16 cellular contexts compared by ENCODE assay signal in the genomic region with DNA sequence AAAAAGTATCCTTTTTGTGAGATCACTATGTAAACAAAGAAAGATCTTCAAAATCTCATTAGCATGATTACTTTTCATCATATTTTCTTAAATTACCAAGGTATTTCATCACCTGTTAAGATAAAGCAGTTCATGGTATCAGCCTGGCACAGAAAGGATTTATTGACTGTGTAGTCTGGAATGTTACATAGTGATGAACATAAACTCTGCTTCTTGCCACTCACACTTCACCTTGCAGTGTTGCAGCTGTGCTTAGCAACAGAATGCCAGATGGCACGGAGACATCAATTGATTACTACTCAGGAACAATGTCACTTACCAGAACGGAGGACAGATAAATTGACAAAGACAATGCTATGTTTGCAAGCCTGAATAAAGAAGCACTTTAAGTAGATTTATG.
DNase-seq lines count a peak whose midpoint lies in the region; FAIRE-seq and TF ChIP-seq lines count a peak whose summit lies in the region.
"Had no signal": no experiment of that assay in that cellular context is flagged by ENCODE, and none has a peak within 500 bp of the region (broad histone marks: within the 10 kb centered on the region; RNA-seq: fewer than 3 reads in every experiment).

No MANE protein-coding gene starts in this region.

- H3K4me1 Mint-ChIP-seq in nephron = peaks cover 8% of the 10 kb centered on the region
- H3K4me1 Mint-ChIP-seq: CD14-positive monocyte, H9 had no signal

- H3K9me3 Mint-ChIP-seq in nephron = no peaks in the 10 kb centered on the region

- TF ChIP-seq CTCF in nephron (IDR thresholded peaks at IDR 0.05; ENCODE audit: unreplicated experiment in 3 of 3) = no peak

- H3K36me3 Mint-ChIP-seq in nephron (ENCODE audit: low read depth) = no peaks in the 10 kb centered on the region
- H3K36me3 Mint-ChIP-seq: CD14-positive monocyte had no signal

- peak overlapping the region in 2 of 3 experiments; percentile 12 to 83 for H3K27ac Mint-ChIP-seq in nephron
- H3K27ac Mint-ChIP-seq: CD14-positive monocyte, H9 had no signal

- H3K27me3 Mint-ChIP-seq in nephron (ENCODE audit: low read depth) = no peaks in the 10 kb centered on the region

- DNase-seq in HTR-8/SVneo (ENCODE audit: insufficient read length, low spot score) (no peak), NCI-H226 (peak; percentile 82), SHP77 treated with DMSO at 0.1 percent for 48 hours (lab: John Stamatoyannopoulos, UW) (peak; percentile 35), cerebellar nuclear complex (lab: John Stamatoyannopoulos, UW) (no peak), GF-D8 (lab: John Stamatoyannopoulos, UW) (no peak)
- no peak for DNase-seq in stimulated activated CD4-positive, alpha-beta T cell treated with anti-CD3 and anti-CD28 coated beads, Interleukin-1b, Interleukin-23, amount 100 ng/mL, for 48 hours
- DNase-seq: DMS53, H9, NCI-H1105 treated with DMSO at 0.1 percent for 48 hours, NCI-H187 treated with DMSO at 0.1 percent for 48 hours, NCI-H2171 treated with DMSO at 0.1 percent for 48 hours, NCI-H526 treated with DMSO at 0.1 percent for 48 hours, PC-9, SK-N-SH had no signal

- peak; percentile 88 for FAIRE-seq in HTR-8/SVneo (lab: Jason Lieb, UNC)

- H3K4me3 Mint-ChIP-seq in nephron = no peak overlapping the region
- H3K4me3 Mint-ChIP-seq: CD14-positive monocyte, H9 had no signal

Comparison
In these comparisons a context has a peak if more than half of its experiments do, and no peak if none do; other contexts are left out.
1. DNase-seq: peak in NCI-H226 (single experiment) and SHP77 treated with DMSO at 0.1 percent for 48 hours (single experiment); none in HTR-8/SVneo (single experiment), cerebellar nuclear complex (0 of 2), stimulated activated CD4-positive, alpha-beta T cell treated with anti-CD3 and anti-CD28 coated beads, Interleukin-1b, Interleukin-23, amount 100 ng/mL, for 48 hours (single experiment) and GF-D8 (single experiment).